ENCODE assay signal across 18 cellular contexts in genomic region chr21:33116669-33117267, GRCh38. TPM values are rescaled to one million over a fixed set of nuclear protein-coding genes. Genes with fewer than 3 reads are reported as not detected.
DNase-seq lines count a peak whose midpoint lies in the region; ATAC-seq, FAIRE-seq and TF ChIP-seq lines count a peak whose summit lies in the region.
"Had no signal": no experiment of that assay in that cellular context is flagged by ENCODE, and none has a peak within 500 bp of the region (broad histone marks: within the 10 kb centered on the region; RNA-seq: fewer than 3 reads in every experiment).

No MANE protein-coding gene starts in this region.

- H4K20me1 ChIP-seq in HepG2 (ENCODE audit: insufficient read depth, low read length) = no peaks in the 10 kb centered on the region

- H3K4me3 ChIP-seq in foreskin fibroblast (ENCODE audit: low read depth in 1 of 2, low read length in 2 of 2) (no peak overlapping the region), HepG2 (replicated peaks in 1 of 3; ENCODE audit: insufficient read depth in 1 of 3, low read depth in 2 of 3, low read length in 3 of 3) (no peak overlapping the region)
- H3K4me3 ChIP-seq: adrenal gland, neural progenitor cell had no signal

- TF ChIP-seq EP300 in HepG2 (IDR thresholded peaks at IDR 0.05; ENCODE audit: low read depth in 2 of 2, low read length in 2 of 2) = no peak
- TF ChIP-seq EP300 in HepG2 (CRISPR knock-in tag; IDR thresholded peaks at IDR 0.05; ENCODE audit: borderline replicate concordance) = no peak

- no peaks in the 10 kb centered on the region for H3K9me3 Mint-ChIP-seq in effector memory CD8-positive, alpha-beta T cell
- H3K9me3 Mint-ChIP-seq: immature natural killer cell, neural progenitor cell had no signal

- H3K27ac ChIP-seq in HepG2 (ENCODE audit: extremely low read length, insufficient read depth, low read length) = no peak overlapping the region
- H3K27ac ChIP-seq: adrenal gland, neural progenitor cell had no signal

- H3K36me3 ChIP-seq in HepG2 (replicated peaks in 1 of 2; ENCODE audit: control insufficient read depth in 1 of 2, insufficient read depth in 2 of 2, low read length in 2 of 2) = no peaks in the 10 kb centered on the region
- H3K36me3 ChIP-seq: adrenal gland, neural progenitor cell had no signal

- peak; percentile 33 for ATAC-seq in effector memory CD8-positive, alpha-beta T cell (replicated peaks)
- no peak for ATAC-seq in HepG2
- ATAC-seq: activated CD8-positive, alpha-beta memory T cell treated with anti-CD3 and anti-CD28 coated beads, Interleukin-2, amount 10 ng/mL, durations not matched to agents 7 days and 5 days had no signal

- WGBS in HepG2 (ENCODE audit: low lambda C conversion rate) = 42% methylated on average over 11 of the region's 11 CpGs

- TF ChIP-seq RAD21 in HepG2 (CRISPR knock-in tag; IDR thresholded peaks at IDR 0.05) = no peak

- FAIRE-seq in HepG2 (lab: Jason Lieb, UNC) = no peak
- FAIRE-seq: TTC549 had no signal

- POLR2A ChIA-PET in HepG2 (lab: Yijun Ruan, JAX) = no interaction called here

- DNase-seq in stimulated activated CD4-positive, alpha-beta T cell treated with anti-CD3 and anti-CD28 coated beads, Interleukin-15, amount 100 ng/mL, for 24 hours = peak; percentile 15
- no peak for DNase-seq in stimulated activated CD4-positive, alpha-beta T cell treated with anti-CD3 and anti-CD28 coated beads, Interleukin-4, amount 100 ng/mL, for 24 hours
- DNase-seq in RPMI7951 (ENCODE audit: low read depth) (peak; percentile 43), foreskin fibroblast (no peak), cortex of kidney (lab: John Stamatoyannopoulos, UW) (no peak), HepG2 (ENCODE audit: low spot score) (no peak)
- no peak for DNase-seq in effector memory CD8-positive, alpha-beta T cell
- DNase-seq: activated CD8-positive, alpha-beta memory T cell treated with anti-CD3 and anti-CD28 coated beads, Interleukin-2, amount 10 ng/mL, durations not matched to agents 7 days and 5 days; adrenal gland; immature natural killer cell; NCI-H1092; NCI-H2227 treated with DMSO at 0.1 percent for 48 hours had no signal

- BruUV-seq in HepG2 (replicated peaks; lab: Mats Ljungman, UMichigan) = no TSS peak

- H3K27me3 Mint-ChIP-seq in effector memory CD8-positive, alpha-beta T cell = peaks cover 36 to 59% of the 10 kb centered on the region in 2 donors

- H3K9ac ChIP-seq in HepG2 (ENCODE audit: insufficient read depth, low read depth, low read length) = no peak overlapping the region
- H3K9ac ChIP-seq: neural progenitor cell had no signal

- peak overlapping the region in 1 of 2 donors; percentile 13 for H3K4me3 Mint-ChIP-seq in effector memory CD8-positive, alpha-beta T cell
- H3K4me3 Mint-ChIP-seq: activated CD8-positive, alpha-beta memory T cell treated with anti-CD3 and anti-CD28 coated beads, Interleukin-2, amount 10 ng/mL, durations not matched to agents 7 days and 5 days; immature natural killer cell; neural progenitor cell had no signal

- H3K27me3 ChIP-seq in HepG2 (ENCODE audit: control insufficient read depth in 1 of 2, insufficient read depth in 2 of 2, low read length in 2 of 2) = peaks cover 2 to 48% of the 10 kb centered on the region in 2 experiments; a peak in 3 of 5 replicates

- TF ChIP-seq CTCF in foreskin fibroblast (IDR thresholded peaks at IDR 0.05; ENCODE audit: low read depth, low read length) (no peak), HepG2 (CRISPR knock-in tag; IDR thresholded peaks at IDR 0.05) (no peak)

- no peaks in the 10 kb centered on the region for H3K4me1 ChIP-seq in HepG2 (ENCODE audit: insufficient read depth, low read length)
- H3K4me1 ChIP-seq: adrenal gland had no signal

- H3K4me2 ChIP-seq in HepG2 (ENCODE audit: low read depth, low read length) = no peak overlapping the region
- H3K4me2 ChIP-seq: neural progenitor cell had no signal

- no peak overlapping the region for H3K27ac Mint-ChIP-seq in effector memory CD8-positive, alpha-beta T cell
- H3K27ac Mint-ChIP-seq: activated CD8-positive, alpha-beta memory T cell treated with anti-CD3 and anti-CD28 coated beads, Interleukin-2, amount 10 ng/mL, durations not matched to agents 7 days and 5 days; immature natural killer cell; neural progenitor cell had no signal

- peaks cover 11 to 13% of the 10 kb centered on the region in 2 donors for H3K4me1 Mint-ChIP-seq in effector memory CD8-positive, alpha-beta T cell (ENCODE audit: low read depth in 2 of 2)

- no peak for TF ChIP-seq POLR2A in HepG2 (IDR thresholded peaks at IDR 0.05; ENCODE audit: insufficient read depth in 1 of 2, low read depth in 2 of 2, low read length in 2 of 2)

- intact Hi-C loops in HepG2 (cut with micrococcal nuclease; ENCODE audit: unreplicated experiment) = no loop called here

- in situ Hi-C loops in HepG2 (cut with HindIII; ENCODE audit: extremely low pct_ligation_motif_present, low pct_unique_long_range_greater_than_20kb) = no loop called here

- CTCF ChIA-PET in HepG2 (lab: Yijun Ruan, JAX; ENCODE audit: low intra/inter-chr PET ratio, low total read pairs) = no interaction called here

- H3K36me3 Mint-ChIP-seq in effector memory CD8-positive, alpha-beta T cell (ENCODE audit: insufficient read depth) = no peaks in the 10 kb centered on the region
- H3K36me3 Mint-ChIP-seq: activated CD8-positive, alpha-beta memory T cell treated with anti-CD3 and anti-CD28 coated beads, Interleukin-2, amount 10 ng/mL, durations not matched to agents 7 days and 5 days; immature natural killer cell; neural progenitor cell had no signal

- H3K79me2 ChIP-seq in HepG2 (ENCODE audit: insufficient read depth, low read length) = no peaks in the 10 kb centered on the region

- H2AFZ ChIP-seq in HepG2 (ENCODE audit: low read length) = no peak overlapping the region
- H2AFZ ChIP-seq: neural progenitor cell had no signal

- H3K9me3 ChIP-seq in HepG2 (ENCODE audit: low read length) = no peaks in the 10 kb centered on the region
- H3K9me3 ChIP-seq: adrenal gland had no signal

TF ChIP-seq in HepG2, 621 proteins besides CTCF, POLR2A, EP300 and RAD21:
- TF ChIP-seq NCOA2 (CRISPR knock-in tag; IDR thresholded peaks at IDR 0.05) (no peak), ZNF280B (CRISPR knock-in tag; IDR thresholded peaks at IDR 0.05; ENCODE audit: borderline replicate concordance) (no peak), TP53 (CRISPR knock-in tag; conservative IDR thresholded peaks at IDR 0.05) (no peak), ZNF674 (CRISPR knock-in tag; IDR thresholded peaks at IDR 0.05; ENCODE audit: low read depth) (no peak), ZSCAN29 (CRISPR knock-in tag; conservative IDR thresholded peaks at IDR 0.05) (no peak)

RNA-seq across cellular contexts. Expression of gene OLIG1, which starts 46.8 kb away (rescaled TPM):
- not detected in 2 replicates for total RNA-seq in RPMI7951 (2014; rRNA removed; shearing (Covaris generic))
- not detected in 2 replicates for total RNA-seq in HepG2 (2016; rRNA removed; fragmentation: Illumina TruSeq; extraction: Trizol)
- not detected in 2 replicates for total RNA-seq in HepG2 (2016; cell fraction: cytosol; rRNA removed; fragmentation: Illumina TruSeq; extraction: Trizol; ENCODE audit: low read depth)
- not detected in 2 replicates for total RNA-seq in HepG2 (2016; cell fraction: insoluble cytoplasmic fraction; rRNA removed; fragmentation: Illumina TruSeq; extraction: Trizol)
- not detected in 2 replicates for total RNA-seq in HepG2 (2016; cell fraction: membrane; rRNA removed; fragmentation: Illumina TruSeq; extraction: Trizol)
- total RNA-seq in HepG2 (2016; cell fraction: nucleus; rRNA removed; fragmentation: Illumina TruSeq; extraction: Trizol) = not detected in 2 replicates
- not detected in 2 replicates for polyA plus RNA-seq in HepG2 (2011; rRNA removed)
- not detected in 2 replicates for polyA plus RNA-seq in HepG2 (2011; cell fraction: cytosol; rRNA removed)
- polyA plus RNA-seq in HepG2 (2011; cell fraction: nucleus; rRNA removed) = not detected in 2 replicates
- polyA plus RNA-seq in HepG2 (2012) = not detected in 2 replicates
- not detected in 2 replicates for polyA plus RNA-seq in HepG2 (2016; cell fraction: cytosol; fragmentation: Illumina TruSeq; extraction: Trizol; ENCODE audit: low read depth)
- not detected in 2 replicates for polyA plus RNA-seq in HepG2 (2016; cell fraction: insoluble cytoplasmic fraction; fragmentation: Illumina TruSeq; extraction: Trizol; ENCODE audit: low read depth)
- polyA plus RNA-seq in HepG2 (2016; cell fraction: membrane; fragmentation: Illumina TruSeq; extraction: Trizol; ENCODE audit: low read depth) = not detected in 2 replicates
- not detected in 2 replicates for polyA plus RNA-seq in HepG2 (2016; cell fraction: nucleus; fragmentation: Illumina TruSeq; extraction: Trizol; ENCODE audit: insufficient read depth, low read depth)
- not detected in 2 replicates for polyA minus RNA-seq in HepG2 (2011; rRNA and poly(A)+ RNA removed; ENCODE audit: low replicate concordance)
- polyA minus RNA-seq in HepG2 (2011; cell fraction: cytosol; rRNA and poly(A)+ RNA removed) = not detected in 2 replicates
- not detected in 2 replicates for polyA minus RNA-seq in HepG2 (2011; cell fraction: nucleus; rRNA and poly(A)+ RNA removed)
- total RNA-seq: activated CD8-positive, alpha-beta memory T cell treated with anti-CD3 and anti-CD28 coated beads, Interleukin-2, amount 10 ng/mL, durations not matched to agents 7 days and 5 days; chondrocyte; epithelial cell of proximal tubule; lung microvascular endothelial cell; subcutaneous adipose tissue had no signal
- polyA plus RNA-seq: immature natural killer cell had no signal

Comparison
In these comparisons a context has a peak if more than half of its experiments do, and no peak if none do; other contexts are left out.
1. DNase-seq: peak in stimulated activated CD4-positive, alpha-beta T cell treated with anti-CD3 and anti-CD28 coated beads, Interleukin-15, amount 100 ng/mL, for 24 hours (single experiment) and RPMI7951 (single experiment); none in stimulated activated CD4-positive, alpha-beta T cell treated with anti-CD3 and anti-CD28 coated beads, Interleukin-4, amount 100 ng/mL, for 24 hours (single experiment), effector memory CD8-positive, alpha-beta T cell (0 of 3), foreskin fibroblast (0 of 2), cortex of kidney (single experiment) and HepG2 (single experiment).